8 cellular contexts compared by ENCODE assay signal in the genomic region with DNA sequence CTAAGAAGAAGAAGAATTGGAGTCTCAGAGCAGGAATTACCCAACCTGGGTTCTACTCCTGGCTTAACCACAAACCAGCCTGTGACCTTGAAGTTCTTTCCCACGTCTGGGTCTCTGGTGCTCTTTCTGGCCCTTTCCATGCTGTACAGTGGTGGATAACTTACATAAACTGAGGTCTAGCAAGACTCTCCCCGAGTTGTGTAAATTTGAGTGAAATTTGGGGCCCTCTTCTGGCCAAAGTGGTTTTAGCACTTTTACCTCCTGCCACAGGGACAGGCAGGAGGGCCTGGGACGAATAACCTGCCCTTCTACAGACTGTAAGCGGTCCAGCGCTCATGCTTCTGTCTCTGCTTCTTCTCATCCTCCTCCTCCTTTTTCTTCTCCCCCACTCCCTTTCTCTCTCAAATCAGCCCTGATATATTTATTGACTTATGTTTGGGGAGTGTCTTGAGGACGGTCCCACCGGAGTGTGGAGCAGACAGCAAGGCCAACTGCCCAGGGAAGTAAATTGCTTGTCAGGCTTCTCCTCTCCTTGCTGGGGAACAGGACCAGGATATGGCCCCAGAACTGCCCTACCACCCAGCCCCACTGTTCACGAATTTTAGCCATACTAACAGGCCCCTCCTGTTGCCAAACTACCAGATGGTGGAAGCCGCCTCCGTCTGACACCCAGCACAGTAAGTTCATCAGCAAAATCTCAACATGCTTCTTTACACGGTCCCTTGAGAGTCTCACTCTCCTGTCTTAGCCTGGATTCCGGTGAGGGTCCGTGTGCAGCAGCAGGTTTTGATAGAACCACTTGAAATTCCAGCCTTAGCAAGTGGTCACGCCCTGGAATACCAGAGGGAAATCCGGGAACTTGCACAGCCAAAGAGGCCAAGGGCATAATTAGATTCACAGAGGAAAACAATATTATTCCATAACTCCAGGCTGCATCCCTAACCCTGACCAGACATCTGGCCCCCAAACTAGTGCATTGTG. TPM values are rescaled to one million over a fixed set of nuclear protein-coding genes. Genes with fewer than 3 reads are reported as not detected.
DNase-seq lines count a peak whose midpoint lies in the region; ATAC-seq and TF ChIP-seq lines count a peak whose summit lies in the region.

No MANE protein-coding gene starts in this region.

- no peaks in the 10 kb centered on the region for H3K27me3 ChIP-seq in SK-N-SH (ENCODE audit: insufficient read depth)
- H3K27me3 ChIP-seq in adipocyte (replicated peaks; ENCODE audit: control insufficient read depth, insufficient read depth, low read length), result no peaks in the 10 kb centered on the region
- H3K27me3 ChIP-seq in prostate gland (replicated peaks; ENCODE audit: insufficient read depth), result no peaks in the 10 kb centered on the region

- no peaks in the 10 kb centered on the region for H3K36me3 ChIP-seq in SK-N-SH (replicated peaks in 1 of 2; ENCODE audit: control insufficient read depth in 1 of 2, insufficient read depth in 2 of 2, low read length in 1 of 2)
- no peaks in the 10 kb centered on the region for H3K36me3 ChIP-seq in adipocyte (ENCODE audit: control insufficient read depth, insufficient read depth, low read length, severe bottlenecking)
- H3K36me3 ChIP-seq in prostate gland, result no peaks in the 10 kb centered on the region

- H3K27ac ChIP-seq in SK-N-SH (ENCODE audit: low read depth in 2 of 2, low read length in 1 of 2) (no peak overlapping the region; a peak in 1 of 4 replicates), prostate gland (no peak overlapping the region)

- H3K9me3 ChIP-seq in SK-N-SH, result no peaks in the 10 kb centered on the region
- H3K9me3 ChIP-seq in adipocyte (ENCODE audit: control insufficient read depth, low read length), result no peaks in the 10 kb centered on the region
- H3K9me3 ChIP-seq in prostate gland, result no peaks in the 10 kb centered on the region

- no peak for TF ChIP-seq POLR2A in prostate gland (IDR thresholded peaks at IDR 0.05)

- H3F3A ChIP-seq in SK-N-SH (replicated peaks; ENCODE audit: insufficient read depth), result peaks cover 4% of the 10 kb centered on the region

- POLR2A ChIA-PET in SK-N-SH (lab: Yijun Ruan, JAX), result no interaction called here

- TF ChIP-seq RAD21 in SK-N-SH (IDR thresholded peaks at IDR 0.05; ENCODE audit: low read length), result peak; percentile 87

- H3K4me1 ChIP-seq in SK-N-SH (ENCODE audit: control insufficient read depth in 1 of 2, insufficient read depth in 2 of 2, low read depth in 1 of 2, low read length in 1 of 2), result peaks cover 0 to 18% of the 10 kb centered on the region in 2 experiments; a peak in 2 of 4 replicates
- H3K4me1 ChIP-seq in adipocyte (ENCODE audit: control insufficient read depth, insufficient read depth, low read length), result peaks cover 10% of the 10 kb centered on the region
- H3K4me1 ChIP-seq in prostate gland (replicated peaks), result no peaks in the 10 kb centered on the region

- intact Hi-C loops in Right ventricle myocardium superior (cut with DNase I), result loop anchor here (1.0 to 10.0 kb wide), 3 partner anchors 37 to 265 kb away; no protein-coding TSS in a partner anchor
- intact Hi-C loops in prostate gland (cut with DNase I), result loop anchor here (1.0 kb wide), 1 partner anchor 146 kb away; no protein-coding TSS in a partner anchor

- TF ChIP-seq EP300 in SK-N-SH (IDR thresholded peaks at IDR 0.05; ENCODE audit: borderline replicate concordance in 1 of 2, low read depth in 1 of 2, low read length in 1 of 2), result no peak

- H3K9me2 ChIP-seq in SK-N-SH, result no peaks in the 10 kb centered on the region

- H4K20me1 ChIP-seq in SK-N-SH (ENCODE audit: insufficient read depth), result no peaks in the 10 kb centered on the region

- peaks cover 7% of the 10 kb centered on the region; the same call in 1 of the 2 replicates for H3K79me2 ChIP-seq in SK-N-SH (ENCODE audit: insufficient read depth)

- peak; percentile 71 for ATAC-seq in Right ventricle myocardium superior (ENCODE audit: poor library complexity)
- no peak for ATAC-seq in HG03045 (IDR thresholded peaks at IDR 0.05; ENCODE audit: unreplicated experiment)

- in situ Hi-C loops in GM13977 (cut with MboI; ENCODE audit: low pct_unique_long_range_greater_than_20kb, low sequenced_read_pairs, unreplicated experiment), result loop anchor here (10.0 kb wide), 1 partner anchor 145 kb away; no protein-coding TSS in a partner anchor

- TF ChIP-seq CTCF in GM13977 (IDR thresholded peaks at IDR 0.05; ENCODE audit: extremely low read depth, insufficient read depth, missing control alignments), result peak; percentile 67
- TF ChIP-seq CTCF in SK-N-SH (IDR thresholded peaks at IDR 0.05), result peak; percentile 78
- TF ChIP-seq CTCF in prostate gland (IDR thresholded peaks at IDR 0.05), result peak; percentile 54 to 88 (median 77)

- 57% methylated on average over 15 of the region's 15 CpGs for WGBS in SK-N-SH (ENCODE audit: low lambda C conversion rate)
- 63% methylated on average over 15 of the region's 15 CpGs for WGBS in prostate gland

- no peak overlapping the region for H3K4me2 ChIP-seq in SK-N-SH

- CTCF ChIA-PET in SK-N-SH (lab: Yijun Ruan, JAX), result interaction anchor here (0.7 to 9.7 kb wide), 16 partner anchors 11 to 256 kb away, joined by 3 to 169 read pairs (median 5); no protein-coding TSS in a partner anchor

- DNase-seq in AG08396 (ENCODE audit: low spot score) (peak; percentile 66), GM13977 (ENCODE audit: low spot score) (peak; percentile 74), HUDEP-2 (lab: John Stamatoyannopoulos, UW; ENCODE audit: unreplicated experiment in 76 of 76) (peak in 43 of 76 experiments; percentile 1 to 63 (median 21)), SK-N-SH (peak; percentile 71), adipocyte (ENCODE audit: low read depth) (peak; percentile 82), Right ventricle myocardium superior (no peak), prostate gland (ENCODE audit: low spot score) (peak; percentile 67)

- H3K4me3 ChIP-seq in SK-N-SH (ENCODE audit: low read depth in 2 of 2, low read length in 1 of 2) (no peak overlapping the region), adipocyte (ENCODE audit: low read length) (no peak overlapping the region), prostate gland (no peak overlapping the region)

- no peak overlapping the region for H3K9ac ChIP-seq in SK-N-SH
- no peak overlapping the region for H3K9ac ChIP-seq in adipocyte (ENCODE audit: low read length)

- H2AFZ ChIP-seq in SK-N-SH (ENCODE audit: low read depth), result no peak overlapping the region

TF ChIP-seq in SK-N-SH, 30 proteins besides CTCF, POLR2A, EP300 and RAD21:
- TF ChIP-seq NFIC (IDR thresholded peaks at IDR 0.05; ENCODE audit: borderline replicate concordance) (no peak), SMC3 (IDR thresholded peaks at IDR 0.05; ENCODE audit: low read depth, low read length) (peak; percentile 81), CHD2 (IDR thresholded peaks at IDR 0.05; ENCODE audit: low read length, partially characterized antibody) (peak; percentile 37)

RNA-seq across cellular contexts. Expression of a gene that starts 4.1 kb away (rescaled TPM):
- polyA plus RNA-seq in SK-N-SH (2012; rRNA removed), result 2.1 and 2.5 TPM in 2 replicates
- polyA plus RNA-seq in SK-N-SH (2012; cell fraction: cytosol; rRNA removed), result 1.7 and 2.5 TPM in 2 replicates
- polyA plus RNA-seq in SK-N-SH (2012; cell fraction: nucleus; rRNA removed), result 5.5 and 5.7 TPM in 2 replicates
- total RNA-seq in Right ventricle myocardium superior (27.0 TPM), prostate gland (10 to 100 TPM; 14.2 to 26.4 TPM)

RNA-seq across cellular contexts. Expression of a gene that starts 58.5 kb away (rescaled TPM):
- 22.1 and 24.7 TPM in 2 replicates for polyA plus RNA-seq in SK-N-SH (2012; rRNA removed)
- 28.2 and 28.6 TPM in 2 replicates for polyA plus RNA-seq in SK-N-SH (2012; cell fraction: cytosol; rRNA removed)
- 11.1 and 13.0 TPM in 2 replicates for polyA plus RNA-seq in SK-N-SH (2012; cell fraction: nucleus; rRNA removed)
- total RNA-seq in Right ventricle myocardium superior (29.7 TPM), prostate gland (10 to 100 TPM; 15.5 to 42.7 TPM)
